Comparison of ENCODE assay signal across 1 cellular context in genomic region chr2:241315183-241315878, GRCh38.
TF ChIP-seq lines count a peak whose summit lies in the region.

TSS of gene HDLBP (minus strand) at chr2:241315672. CDS start at chr2:241266869, 48,803 bp downstream.

TF ChIP-seq in A549, 52 proteins besides CTCF, POLR2A, EP300 and RAD21 (continued from another document):
- TF ChIP-seq KDM5A (IDR thresholded peaks at IDR 0.05) (peak; percentile 45; the same call in 1 of the 2 replicates), CBX8 (IDR thresholded peaks at IDR 0.05) (no peak), RNF2 (IDR thresholded peaks at IDR 0.05; ENCODE audit: borderline replicate concordance, low read depth) (no peak), EHF (CRISPR knock-in tag; IDR thresholded peaks at IDR 0.05) (no peak), ESRRA (IDR thresholded peaks at IDR 0.05; ENCODE audit: borderline replicate concordance, low read length) (no peak), RFX5 (IDR thresholded peaks at IDR 0.05) (no peak), BHLHE40 (IDR thresholded peaks at IDR 0.05; ENCODE audit: low read depth, low read length) (no peak), E2F6 (IDR thresholded peaks at IDR 0.05; ENCODE audit: borderline replicate concordance, low read depth) (no peak), USF2 (IDR thresholded peaks at IDR 0.05) (peak; percentile 97), EHMT2 (IDR thresholded peaks at IDR 0.05; ENCODE audit: low read depth) (no peak), HOXA7 (CRISPR knock-in tag; IDR thresholded peaks at IDR 0.05) (no peak)
